22 cellular contexts compared by ENCODE assay signal in the genomic region with DNA sequence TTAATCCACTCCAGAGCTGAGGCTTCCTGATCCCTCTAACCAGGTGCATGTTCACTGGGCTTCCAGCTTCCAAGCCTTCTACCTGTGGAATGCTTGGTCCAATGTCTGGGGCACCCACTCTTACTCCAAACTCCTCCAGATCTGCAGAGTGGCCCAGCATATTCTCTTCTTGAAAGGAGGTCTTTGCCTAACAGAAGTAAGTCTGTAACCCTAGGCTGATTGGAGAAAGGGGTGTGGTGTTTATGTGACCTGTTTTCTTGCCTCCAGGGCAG.
A peak's percentile ranks its signal among the peaks of the same experiment; 100 is the strongest.
DNase-seq lines count a peak whose midpoint lies in the region; ATAC-seq and TF ChIP-seq lines count a peak whose summit lies in the region.
"Had no signal": no experiment of that assay in that cellular context is flagged by ENCODE, and none has a peak within 500 bp of the region (broad histone marks: within the 10 kb centered on the region; RNA-seq: fewer than 3 reads in every experiment).

No MANE protein-coding gene starts in this region.

- H3K36me3 ChIP-seq in body of pancreas (replicated peaks in 1 of 2; ENCODE audit: insufficient read depth in 1 of 2, low read depth in 2 of 2) (no peaks in the 10 kb centered on the region), muscle layer of duodenum (ENCODE audit: control insufficient read depth in 1 of 2, insufficient read depth in 2 of 2, low read length in 2 of 2) (no peaks in the 10 kb centered on the region), transverse colon (no peaks in the 10 kb centered on the region)
- H3K36me3 ChIP-seq: esophagus muscularis mucosa, HAP-1, ovary, sigmoid colon, suprapubic skin had no signal

- H3K27me3 ChIP-seq in body of pancreas (no peaks in the 10 kb centered on the region), muscle layer of duodenum (ENCODE audit: low read depth, low read length) (no peaks in the 10 kb centered on the region), transverse colon (no peaks in the 10 kb centered on the region)
- H3K27me3 ChIP-seq: ovary, sigmoid colon had no signal

- no peak overlapping the region for H3K4me3 Mint-ChIP-seq in HFFc6
- H3K4me3 Mint-ChIP-seq: activated naive CD8-positive, alpha-beta T cell treated with anti-CD3 and anti-CD28 coated beads for 36 hours; activated T-helper 17 cell treated with anti-CD3 and anti-CD28 coated beads, Interleukin-2, amount 50 U/mL, for 72 hours; CD8-positive, alpha-beta memory T cell had no signal

- TF ChIP-seq CTCF in HFFc6 (IDR thresholded peaks at IDR 0.05) (no peak), body of pancreas (IDR thresholded peaks at IDR 0.05) (no peak), transverse colon (IDR thresholded peaks at IDR 0.05) (no peak)

- no peak for TF ChIP-seq EP300 in transverse colon (IDR thresholded peaks at IDR 0.05; ENCODE audit: low read depth)

- H3K9me3 ChIP-seq in body of pancreas (no peaks in the 10 kb centered on the region), muscle layer of duodenum (ENCODE audit: control insufficient read depth in 1 of 2, low read length in 2 of 2) (no peaks in the 10 kb centered on the region), transverse colon (no peaks in the 10 kb centered on the region)
- H3K9me3 ChIP-seq: HAP-1, ovary, sigmoid colon, suprapubic skin had no signal

- no peaks in the 10 kb centered on the region for H3K9me3 Mint-ChIP-seq in HFFc6
- H3K9me3 Mint-ChIP-seq: activated naive CD8-positive, alpha-beta T cell treated with anti-CD3 and anti-CD28 coated beads for 36 hours; activated T-helper 17 cell treated with anti-CD3 and anti-CD28 coated beads, Interleukin-2, amount 50 U/mL, for 72 hours; CD8-positive, alpha-beta memory T cell had no signal

- in situ Hi-C loops in transverse colon (cut with MboI; ENCODE audit: low pct_ligation_motif_present in 1 of 4, low pct_unique_long_range_greater_than_20kb in 1 of 4, low sequenced_read_pairs in 3 of 4) = no loop called here

- H3K27ac Mint-ChIP-seq in HFFc6 = peak overlapping the region; percentile 47; the same call in 1 of the 2 replicates
- H3K27ac Mint-ChIP-seq: activated naive CD8-positive, alpha-beta T cell treated with anti-CD3 and anti-CD28 coated beads for 36 hours; activated T-helper 17 cell treated with anti-CD3 and anti-CD28 coated beads, Interleukin-2, amount 50 U/mL, for 72 hours; CD8-positive, alpha-beta memory T cell had no signal

- no peak overlapping the region for H3K4me3 ChIP-seq in body of pancreas
- no peak overlapping the region for H3K4me3 ChIP-seq in muscle layer of duodenum (ENCODE audit: low read depth in 1 of 2, low read length in 2 of 2)
- no peak overlapping the region for H3K4me3 ChIP-seq in transverse colon
- H3K4me3 ChIP-seq: esophagus muscularis mucosa, HAP-1, lung, ovary, sigmoid colon, suprapubic skin had no signal

- ATAC-seq in body of pancreas (no peak), HG03442 (IDR thresholded peaks at IDR 0.05; ENCODE audit: unreplicated experiment) (no peak)

- DNase-seq in HFFc6 (no peak), body of pancreas (no peak), transverse colon (no peak), posterior cingulate gyrus (no peak), DMS153 treated with DMSO at 0.1 percent for 48 hours (lab: John Stamatoyannopoulos, UW; ENCODE audit: unreplicated experiment) (no peak)
- DNase-seq: activated CD4-positive, alpha-beta T cell treated with anti-CD3 and anti-CD28 coated beads, Interleukin-2, amount 50 U/mL, for 1 hour; activated CD8-positive, alpha-beta memory T cell treated with anti-CD3 and anti-CD28 coated beads, Interleukin-2, amount 50 U/mL, for 4 hours; activated naive CD8-positive, alpha-beta T cell treated with anti-CD3 and anti-CD28 coated beads for 36 hours; CD8-positive, alpha-beta memory T cell; effector memory CD4-positive, alpha-beta T cell; Karpas-422; NCI-H187; OCI-M1; ovary; sigmoid colon had no signal

- H3K27me3 Mint-ChIP-seq in HFFc6 (ENCODE audit: insufficient read depth) = peaks cover 21% of the 10 kb centered on the region
- H3K27me3 Mint-ChIP-seq: activated T-helper 17 cell treated with anti-CD3 and anti-CD28 coated beads, Interleukin-2, amount 50 U/mL, for 72 hours had no signal

- H3K4me1 ChIP-seq in body of pancreas (peaks cover 44% of the 10 kb centered on the region), muscle layer of duodenum (ENCODE audit: control insufficient read depth in 1 of 2, insufficient read depth in 2 of 2, low read length in 2 of 2) (no peaks in the 10 kb centered on the region), transverse colon (peaks cover 18 to 77% (median 35%) of the 10 kb centered on the region in 4 donors)
- H3K4me1 ChIP-seq: suprapubic skin had no signal

- H3K36me3 Mint-ChIP-seq in HFFc6 (ENCODE audit: low read depth) = no peaks in the 10 kb centered on the region
- H3K36me3 Mint-ChIP-seq: activated naive CD8-positive, alpha-beta T cell treated with anti-CD3 and anti-CD28 coated beads for 36 hours; CD8-positive, alpha-beta memory T cell had no signal

- H3K4me1 Mint-ChIP-seq in HFFc6 (ENCODE audit: low read depth) = peaks cover 30% of the 10 kb centered on the region
- H3K4me1 Mint-ChIP-seq: activated T-helper 17 cell treated with anti-CD3 and anti-CD28 coated beads, Interleukin-2, amount 50 U/mL, for 72 hours; CD8-positive, alpha-beta memory T cell had no signal

- peak overlapping the region in 3 of 4 donors; percentile 56 to 77 (median 73) for H3K27ac ChIP-seq in body of pancreas
- H3K27ac ChIP-seq in muscle layer of duodenum (ENCODE audit: low read length) = peak overlapping the region; percentile 59
- peak overlapping the region; percentile 11 to 57 (median 38) for H3K27ac ChIP-seq in transverse colon
- H3K27ac ChIP-seq: ovary, suprapubic skin had no signal

- intact Hi-C loops in body of pancreas (cut with DNase I) = no loop called here
- intact Hi-C loops in transverse colon (cut with DNase I; ENCODE audit: low total_unique reads) = no loop called here
- intact Hi-C loops in posterior cingulate gyrus (cut with DNase I) = no loop called here

- TF ChIP-seq POLR2A in body of pancreas (IDR thresholded peaks at IDR 0.05) (no peak), transverse colon (IDR thresholded peaks at IDR 0.05) (no peak)
